Comparison of ENCODE assay signal across 8 cellular contexts in the genomic region with DNA sequence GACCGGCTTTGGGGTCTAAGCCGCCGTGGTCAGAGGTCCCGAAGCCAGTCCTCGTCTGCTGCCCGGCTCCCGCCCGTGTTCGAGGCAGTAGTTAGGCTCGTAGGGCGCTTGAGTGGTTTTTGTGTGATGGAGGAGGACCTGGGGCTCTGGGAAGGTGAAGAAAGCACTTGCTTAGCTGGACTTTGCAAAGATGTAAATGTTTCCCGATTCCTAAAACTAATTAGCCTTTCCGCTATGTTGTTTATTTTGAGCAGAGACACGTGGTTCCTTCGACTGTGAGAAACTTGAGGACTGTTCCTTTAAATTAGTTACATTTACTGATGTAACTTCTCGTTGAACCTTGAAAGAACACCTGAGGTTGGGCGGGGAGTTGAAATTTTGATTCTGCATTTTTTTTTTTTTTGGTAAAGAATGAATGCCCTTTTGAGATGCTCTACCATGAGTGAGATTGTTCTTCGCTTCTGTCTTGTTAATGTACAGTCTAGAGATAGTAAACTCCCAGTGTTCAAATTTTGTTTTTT. TPM values are rescaled to one million over a fixed set of nuclear protein-coding genes. Genes with fewer than 3 reads are reported as not detected.
DNase-seq lines count a peak whose midpoint lies in the region; ATAC-seq and TF ChIP-seq lines count a peak whose summit lies in the region.

No MANE protein-coding gene starts in this region.

- H3K36me3 Mint-ChIP-seq in progenitor cell of endocrine pancreas (ENCODE audit: insufficient read depth): peaks cover 8% of the 10 kb centered on the region

- H3K4me3 ChIP-seq in BJ (ENCODE audit: low read depth, low read length) (peak overlapping the region; percentile 91), WERI-Rb-1 (ENCODE audit: low read depth, low read length) (peak overlapping the region; percentile 76), fibroblast of the aortic adventitia (ENCODE audit: low read depth, low read length) (peak overlapping the region; percentile 96)

- peak; percentile 1 for ATAC-seq in GM19023 (IDR thresholded peaks at IDR 0.05; ENCODE audit: unreplicated experiment)
- no peak for ATAC-seq in sciatic nerve

- peaks cover 5% of the 10 kb centered on the region for H3K9me3 ChIP-seq in WERI-Rb-1 (ENCODE audit: severe bottlenecking)

- DNase-seq in BJ (ENCODE audit: low read depth) (no peak), HT-29 (ENCODE audit: low spot score) (peak; percentile 42), WERI-Rb-1 (no peak), fibroblast of the aortic adventitia (ENCODE audit: low read depth) (peak; percentile 49), progenitor cell of endocrine pancreas (ENCODE audit: low spot score, unreplicated experiment) (no peak), sciatic nerve (ENCODE audit: low spot score) (no peak)
- DNase-seq in stimulated activated CD4-positive, alpha-beta T cell treated with anti-CD3 and anti-CD28 coated beads, Interleukin-2, amount 100 ng/mL, for 24 hours: no peak

- intact Hi-C loops in sciatic nerve (cut with DNase I): no loop called here

- H3K27ac ChIP-seq in WERI-Rb-1: peak overlapping the region; percentile 95

- POLR2A ChIA-PET in BJ (lab: Charles Lee): no interaction called here

- peak overlapping the region; percentile 93 for H3K4me3 Mint-ChIP-seq in progenitor cell of endocrine pancreas (ENCODE audit: low read depth)

- TF ChIP-seq CTCF in BJ (IDR thresholded peaks at IDR 0.05; ENCODE audit: insufficient read depth, low read depth, low read length) (no peak), WERI-Rb-1 (IDR thresholded peaks at IDR 0.05; ENCODE audit: low read depth, low read length) (no peak), fibroblast of the aortic adventitia (IDR thresholded peaks at IDR 0.05; ENCODE audit: insufficient read depth, low read length) (no peak), progenitor cell of endocrine pancreas (IDR thresholded peaks at IDR 0.05; ENCODE audit: unreplicated experiment) (no peak)

- H3K27me3 Mint-ChIP-seq in progenitor cell of endocrine pancreas: no peaks in the 10 kb centered on the region

- peak overlapping the region; percentile 98 for H3K27ac Mint-ChIP-seq in progenitor cell of endocrine pancreas

- H3K36me3 ChIP-seq in BJ (ENCODE audit: control insufficient read depth, insufficient read depth, low read length) (no peaks in the 10 kb centered on the region), WERI-Rb-1 (peaks cover 3% of the 10 kb centered on the region; the same call in 1 of the 2 replicates)

- CTCF ChIA-PET in BJ (lab: Yijun Ruan, JAX): interaction anchor here (1.4 kb wide), 1 partner anchor 101 kb away, joined by 3 read pairs; no protein-coding TSS in a partner anchor

- peaks cover 1% of the 10 kb centered on the region for H3K9me3 Mint-ChIP-seq in progenitor cell of endocrine pancreas (ENCODE audit: low read depth)

- peaks cover 30% of the 10 kb centered on the region for H3K4me1 Mint-ChIP-seq in progenitor cell of endocrine pancreas (ENCODE audit: low read depth)

- H3K27me3 ChIP-seq in BJ (ENCODE audit: control insufficient read depth, insufficient read depth, low read length) (no peaks in the 10 kb centered on the region), WERI-Rb-1 (ENCODE audit: insufficient read depth, low read depth, severe bottlenecking) (no peaks in the 10 kb centered on the region)

RNA-seq across cellular contexts. Expression of a gene that starts 33.9 kb away (rescaled TPM):
- polyA plus RNA-seq in BJ (2011; rRNA removed): 11.4 and 15.8 TPM in 2 replicates
- polyA minus RNA-seq in BJ (2011; rRNA and poly(A)+ RNA removed): 6.3 and 7.7 TPM in 2 replicates
- total RNA-seq in HT-29 (2014; rRNA removed; shearing (Covaris generic)): 6.2 and 8.0 TPM in 2 replicates
- total RNA-seq in fibroblast of the aortic adventitia (ENCODE audit: low replicate concordance): 20.4 and 121 TPM in 2 replicates
- total RNA-seq in progenitor cell of endocrine pancreas: 34.0 and 34.7 TPM in 2 replicates
- 23.0 TPM for total RNA-seq in sciatic nerve

Comparison
In these comparisons a context has a peak if more than half of its experiments do, and no peak if none do; other contexts are left out.
1. DNase-seq: peak in HT-29 (single experiment) and fibroblast of the aortic adventitia (single experiment); none in BJ (single experiment), WERI-Rb-1 (single experiment), progenitor cell of endocrine pancreas (single experiment), sciatic nerve (single experiment) and stimulated activated CD4-positive, alpha-beta T cell treated with anti-CD3 and anti-CD28 coated beads, Interleukin-2, amount 100 ng/mL, for 24 hours (0 of 2).
2. Peak in every context shown above with its lines, with median percentiles within 50 percentile points of each other: H3K4me3 ChIP-seq.